1 cellular context compared by ENCODE assay signal in the genomic region with DNA sequence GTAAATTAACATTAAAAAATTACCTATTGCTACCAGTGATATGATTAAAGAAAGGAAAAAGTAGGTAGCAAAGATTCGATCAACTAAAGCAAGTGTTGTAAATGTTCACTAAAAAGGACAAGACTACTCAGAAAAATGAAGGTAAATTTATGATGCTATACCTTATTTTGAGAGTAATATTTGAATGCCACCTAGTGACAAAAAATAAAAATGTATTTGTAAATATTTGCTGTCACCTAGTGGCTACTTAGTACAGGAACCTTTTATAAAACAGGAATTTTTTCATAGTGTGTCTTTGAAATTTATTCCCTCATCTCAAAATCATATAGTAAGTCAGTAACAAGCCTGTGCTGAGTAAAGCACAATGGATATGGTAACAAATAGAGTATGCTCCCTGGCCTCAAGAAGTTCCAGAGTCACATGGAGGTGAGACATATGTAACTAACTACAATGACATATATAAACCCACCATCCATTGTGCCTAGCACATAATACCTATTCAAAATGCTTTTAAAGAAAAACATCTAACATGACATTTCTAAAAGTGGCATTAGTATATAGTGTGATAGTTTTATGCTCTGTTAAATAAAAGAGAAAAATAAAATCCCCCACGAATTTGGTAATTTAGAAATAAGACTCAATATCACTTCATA.
TF ChIP-seq lines count a peak whose summit lies in the region.

No MANE protein-coding gene starts in this region.

TF ChIP-seq in HEK293, 187 proteins besides CTCF, POLR2A, EP300 and RAD21 (continued from another document):
- TF ChIP-seq ZBTB10 (tag by site-specific recombination; IDR thresholded peaks at IDR 0.05): no peak
- TF ChIP-seq ZNF660 (tag by site-specific recombination; IDR thresholded peaks at IDR 0.05): no peak
TF ChIP-seq in HEK293: peak in this region for 2.
